9 cellular contexts compared by ENCODE assay signal in genomic region chrX:68146054-68146453, GRCh38.
DNase-seq lines count a peak whose midpoint lies in the region; ATAC-seq and TF ChIP-seq lines count a peak whose summit lies in the region.
"Had no signal": no experiment of that assay in that cellular context is flagged by ENCODE, and none has a peak within 500 bp of the region (broad histone marks: within the 10 kb centered on the region; RNA-seq: fewer than 3 reads in every experiment).

No MANE protein-coding gene starts in this region.

- no peak overlapping the region for H2AFZ ChIP-seq in GM23338

- H3K9me3 ChIP-seq in SJCRH30 (replicated peaks) (no peaks in the 10 kb centered on the region), heart right ventricle (no peaks in the 10 kb centered on the region)

- H3K9me3 Mint-ChIP-seq in GM23338 = no peaks in the 10 kb centered on the region

- no peak overlapping the region for H3K4me3 Mint-ChIP-seq in GM23338
- H3K4me3 Mint-ChIP-seq: activated naive CD8-positive, alpha-beta T cell had no signal

- peak; percentile 77 for ATAC-seq in GM23338
- ATAC-seq in heart right ventricle = peak in 1 of 8 donors; percentile 72
- no peak for ATAC-seq in HG03342 (IDR thresholded peaks at IDR 0.05; ENCODE audit: unreplicated experiment)
- ATAC-seq in GM21786 (IDR thresholded peaks at IDR 0.05; ENCODE audit: unreplicated experiment) = no peak
- no peak for ATAC-seq in HG02885 (IDR thresholded peaks at IDR 0.05; ENCODE audit: poor library complexity, unreplicated experiment)
- no peak for ATAC-seq in HG03280 (IDR thresholded peaks at IDR 0.05; ENCODE audit: unreplicated experiment)

- no peak overlapping the region for H3K27ac ChIP-seq in GM23338 (ENCODE audit: low read depth)
- H3K27ac ChIP-seq in SJCRH30 = no peak overlapping the region
- no peak overlapping the region for H3K27ac ChIP-seq in heart right ventricle

- no peak overlapping the region for H3K4me3 ChIP-seq in GM23338
- no peak overlapping the region for H3K4me3 ChIP-seq in SJCRH30
- H3K4me3 ChIP-seq in heart right ventricle = no peak overlapping the region

- H3K27ac Mint-ChIP-seq in GM23338 = no peak overlapping the region
- H3K27ac Mint-ChIP-seq: activated naive CD8-positive, alpha-beta T cell had no signal

- 18 to 28% methylated on average over 2 of the region's 2 CpGs for WGBS in heart right ventricle, 2 donors

- intact Hi-C loops in heart right ventricle (cut with DNase I) = loop anchor here in 1 of 10 donors (10.0 kb wide), 1 partner anchor 1941 kb away; no protein-coding TSS in a partner anchor

- no peak overlapping the region for H3K4me2 ChIP-seq in GM23338

- H3K79me2 ChIP-seq in GM23338 (replicated peaks; ENCODE audit: insufficient read depth) = no peaks in the 10 kb centered on the region

- no peaks in the 10 kb centered on the region for H3F3A ChIP-seq in GM23338 (replicated peaks; ENCODE audit: low read depth)

- H3K4me1 Mint-ChIP-seq in GM23338 = no peaks in the 10 kb centered on the region

- DNase-seq in A172 (ENCODE audit: low spot score) (peak; percentile 33), GM23338 (ENCODE audit: low spot score) (peak; percentile 35), SJCRH30 (peak; percentile 5 to 59), heart right ventricle (no peak)

- H3K27me3 ChIP-seq in GM23338 (ENCODE audit: insufficient read depth) (no peaks in the 10 kb centered on the region), SJCRH30 (no peaks in the 10 kb centered on the region), heart right ventricle (peaks cover 0 to 27% (median 0%) of the 10 kb centered on the region in 7 donors)

- no peaks in the 10 kb centered on the region for H4K20me1 ChIP-seq in GM23338 (replicated peaks; ENCODE audit: insufficient read depth)

- H3K4me1 ChIP-seq in GM23338 (ENCODE audit: insufficient read depth) (no peaks in the 10 kb centered on the region), SJCRH30 (no peaks in the 10 kb centered on the region), heart right ventricle (no peaks in the 10 kb centered on the region)

- H3K27me3 Mint-ChIP-seq in GM23338 (ENCODE audit: insufficient read depth, low read depth, poor library complexity) = no peaks in the 10 kb centered on the region
- H3K27me3 Mint-ChIP-seq: activated naive CD8-positive, alpha-beta T cell had no signal

- no peaks in the 10 kb centered on the region for H3K36me3 ChIP-seq in GM23338 (ENCODE audit: insufficient read depth)
- H3K36me3 ChIP-seq in SJCRH30 = no peaks in the 10 kb centered on the region
- no peaks in the 10 kb centered on the region for H3K36me3 ChIP-seq in heart right ventricle

- H3K36me3 Mint-ChIP-seq in GM23338 (ENCODE audit: low read depth) = no peaks in the 10 kb centered on the region
- H3K36me3 Mint-ChIP-seq: activated naive CD8-positive, alpha-beta T cell had no signal

- TF ChIP-seq CTCF in GM23338 (conservative IDR thresholded peaks at IDR 0.05; ENCODE audit: low read depth in 2 of 2) (peak; percentile 44 to 52), heart right ventricle (IDR thresholded peaks at IDR 0.05) (peak in 7 of 9 donors; percentile 30 to 50 (median 45))

- no peaks in the 10 kb centered on the region for H3K9me2 ChIP-seq in GM23338 (ENCODE audit: insufficient read depth)

TF ChIP-seq in GM23338, 12 proteins besides CTCF, POLR2A, EP300 and RAD21:
- TF ChIP-seq JUNB (IDR thresholded peaks at IDR 0.05; ENCODE audit: unreplicated experiment) (no peak), POLR2AphosphoS5 (IDR thresholded peaks at IDR 0.05; ENCODE audit: low read depth) (no peak), ZNF114 (CRISPR knock-in tag; IDR thresholded peaks at IDR 0.05) (no peak), STAT1 (IDR thresholded peaks at IDR 0.05; ENCODE audit: unreplicated experiment) (no peak)

Comparison
In these comparisons a context has a peak if more than half of its experiments do, and no peak if none do; other contexts are left out.
1. DNase-seq: peak in A172 (single experiment), GM23338 (single experiment) and SJCRH30 (2 of 2); none in heart right ventricle (0 of 2).